ENCODE assay signal across 15 cellular contexts in the genomic region with DNA sequence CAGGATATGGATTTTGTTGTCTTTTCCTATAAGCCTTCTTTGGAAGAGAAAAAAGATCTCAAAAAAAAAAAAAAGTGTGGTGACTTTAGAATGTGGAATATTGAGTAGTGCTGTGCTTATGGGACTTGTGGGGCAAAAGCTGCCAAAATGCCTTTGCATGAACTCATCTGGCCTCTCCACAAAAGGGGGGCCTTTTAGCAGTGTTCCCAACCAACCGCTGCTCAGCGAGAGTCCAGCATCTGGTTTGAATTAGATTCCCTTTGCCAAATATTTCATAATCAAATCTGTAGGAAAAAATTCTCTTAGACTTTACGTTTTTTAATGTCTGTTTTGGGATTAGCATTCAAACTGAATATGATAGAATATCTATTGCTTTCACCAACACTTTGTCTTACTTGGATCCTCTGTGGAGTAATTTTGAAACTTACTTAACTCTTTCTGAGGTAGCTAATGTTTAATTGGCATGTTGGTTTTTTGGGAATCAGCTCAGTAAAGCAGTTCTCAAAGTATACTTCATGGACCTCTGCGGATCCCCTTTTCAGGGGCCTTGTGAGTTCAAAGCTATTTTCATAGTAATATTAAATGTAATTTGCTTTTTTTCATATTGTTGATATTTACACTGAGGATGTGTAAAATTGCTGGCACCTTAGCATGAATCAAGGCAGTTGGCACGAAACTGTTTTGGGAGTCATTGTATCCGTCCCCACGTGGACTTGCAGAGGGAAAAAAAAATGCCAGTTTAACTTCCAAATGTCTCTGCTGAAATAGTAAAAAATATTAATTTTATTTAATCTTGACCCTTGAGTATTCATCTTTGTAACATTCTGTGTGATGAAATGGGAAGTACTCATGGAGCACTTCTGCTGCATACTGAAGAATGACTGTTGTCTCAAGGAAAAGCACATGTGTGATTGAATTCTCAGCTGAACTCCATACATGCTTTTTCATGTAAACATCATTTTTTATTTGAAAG. TPM values are rescaled to one million over a fixed set of nuclear protein-coding genes. Genes with fewer than 3 reads are reported as not detected.
A peak's percentile ranks its signal among the peaks of the same experiment; 100 is the strongest.
DNase-seq lines count a peak whose midpoint lies in the region; ATAC-seq and TF ChIP-seq lines count a peak whose summit lies in the region.
"Had no signal": no experiment of that assay in that cellular context is flagged by ENCODE, and none has a peak within 500 bp of the region (broad histone marks: within the 10 kb centered on the region; RNA-seq: fewer than 3 reads in every experiment).

No MANE protein-coding gene starts in this region.

- H3K9me3 Mint-ChIP-seq in osteocyte (ENCODE audit: unreplicated experiment), result peaks cover 4% of the 10 kb centered on the region
- H3K9me3 Mint-ChIP-seq: activated naive CD4-positive, alpha-beta T cell treated with anti-CD3 and anti-CD28 coated beads, Interleukin-2, amount 50 U/mL, for 24 hours; CD4-positive, alpha-beta T cell; stimulated activated effector memory CD8-positive, alpha-beta T cell treated with anti-CD3 and anti-CD28 coated beads, Interleukin-12 subunit alpha, Interleukin-12 subunit beta, amount 100 ng/mL, for 72 hours had no signal

- peaks cover 52% of the 10 kb centered on the region for H3K4me1 Mint-ChIP-seq in osteocyte (ENCODE audit: unreplicated experiment)
- H3K4me1 Mint-ChIP-seq: activated naive CD4-positive, alpha-beta T cell treated with anti-CD3 and anti-CD28 coated beads, Interleukin-2, amount 50 U/mL, for 24 hours had no signal

- peak overlapping the region; percentile 51 for H3K4me3 Mint-ChIP-seq in osteocyte (ENCODE audit: unreplicated experiment)
- H3K4me3 Mint-ChIP-seq: activated naive CD4-positive, alpha-beta T cell treated with anti-CD3 and anti-CD28 coated beads, Interleukin-2, amount 50 U/mL, for 24 hours; CD4-positive, alpha-beta T cell; stimulated activated effector memory CD8-positive, alpha-beta T cell treated with anti-CD3 and anti-CD28 coated beads, Interleukin-12 subunit alpha, Interleukin-12 subunit beta, amount 100 ng/mL, for 72 hours had no signal

- H3K27ac ChIP-seq in SK-N-MC, result peak overlapping the region; percentile 100

- no peaks in the 10 kb centered on the region for H3K27me3 Mint-ChIP-seq in osteocyte (ENCODE audit: unreplicated experiment)
- H3K27me3 Mint-ChIP-seq: activated naive CD4-positive, alpha-beta T cell treated with anti-CD3 and anti-CD28 coated beads, Interleukin-2, amount 50 U/mL, for 24 hours; CD4-positive, alpha-beta T cell had no signal

- no peak for ATAC-seq in HG03432 (IDR thresholded peaks at IDR 0.05; ENCODE audit: unreplicated experiment)
- ATAC-seq: stimulated activated effector memory CD8-positive, alpha-beta T cell treated with anti-CD3 and anti-CD28 coated beads, Interleukin-12 subunit alpha, Interleukin-12 subunit beta, amount 100 ng/mL, for 72 hours had no signal

- H3K27ac Mint-ChIP-seq in osteocyte (ENCODE audit: unreplicated experiment), result peak overlapping the region; percentile 82

- H3K9ac ChIP-seq in SK-N-MC (ENCODE audit: insufficient read length), result peak overlapping the region; percentile 83

- peaks cover 4% of the 10 kb centered on the region; the same call in 1 of the 2 replicates for H3K36me3 ChIP-seq in SK-N-MC (ENCODE audit: insufficient read depth, low read length)

- H3K4me3 ChIP-seq in AG09309 (ENCODE audit: control insufficient read depth, low read depth, low read length) (no peak overlapping the region; the same call in 1 of the 2 replicates), SK-N-MC (peak overlapping the region; percentile 72), fibroblast of the aortic adventitia (ENCODE audit: low read depth, low read length) (no peak overlapping the region)
- H3K4me3 ChIP-seq: spleen had no signal

- peaks cover 6% of the 10 kb centered on the region for H3K36me3 Mint-ChIP-seq in osteocyte (ENCODE audit: unreplicated experiment)
- H3K36me3 Mint-ChIP-seq: activated naive CD4-positive, alpha-beta T cell treated with anti-CD3 and anti-CD28 coated beads, Interleukin-2, amount 50 U/mL, for 24 hours had no signal

- DNase-seq in AG09309 (ENCODE audit: low read depth) (peak; percentile 92), SK-N-MC (ENCODE audit: low read depth, low spot score) (peak; percentile 89), fibroblast of the aortic adventitia (ENCODE audit: low read depth) (peak; percentile 98), osteocyte (ENCODE audit: extremely low spot score, unreplicated experiment) (peak; percentile 86), COLO829 (ENCODE audit: low spot score) (no peak), HPDE6-E6E7 (ENCODE audit: extremely low spot score) (no peak), SHP77 treated with DMSO at 0.1 percent for 48 hours (lab: John Stamatoyannopoulos, UW) (no peak)
- DNase-seq: activated CD4-positive, alpha-beta T cell treated with anti-CD3 and anti-CD28 coated beads, Interleukin-2, amount 50 U/mL, for 1 hour; CD4-positive, alpha-beta T cell; kidney glomerular epithelial cell; NCI-H2029; spleen had no signal

- no peaks in the 10 kb centered on the region for H3K9me3 ChIP-seq in SK-N-MC (ENCODE audit: low read depth, low read length)
- H3K9me3 ChIP-seq: spleen had no signal

- TF ChIP-seq CTCF in AG09309 (IDR thresholded peaks at IDR 0.05; ENCODE audit: control insufficient read depth, insufficient read depth, low read depth, low read length, missing control alignments) (no peak), fibroblast of the aortic adventitia (IDR thresholded peaks at IDR 0.05; ENCODE audit: insufficient read depth, low read length) (no peak), osteocyte (IDR thresholded peaks at IDR 0.05) (no peak)

RNA-seq across cellular contexts. Expression of a gene that starts 34.7 kb away (rescaled TPM):
- 24.6 and 31.2 TPM in 2 replicates for total RNA-seq in fibroblast of the aortic adventitia (ENCODE audit: low replicate concordance)
- 33.6 and 34.7 TPM in 2 replicates for total RNA-seq in osteocyte

RNA-seq across cellular contexts. Expression of a gene that starts 54.0 kb away (rescaled TPM):
- total RNA-seq in fibroblast of the aortic adventitia (ENCODE audit: low replicate concordance) (16.9 and 26.7 TPM in 2 replicates), osteocyte (11.8 and 12.6 TPM in 2 replicates)

Comparison
In these comparisons a context has a peak if more than half of its experiments do, and no peak if none do; other contexts are left out.
1. DNase-seq: peak in AG09309 (single experiment), SK-N-MC (single experiment), fibroblast of the aortic adventitia (single experiment) and osteocyte (single experiment); none in COLO829 (single experiment), HPDE6-E6E7 (single experiment) and SHP77 treated with DMSO at 0.1 percent for 48 hours (single experiment).